In the genomic region with DNA sequence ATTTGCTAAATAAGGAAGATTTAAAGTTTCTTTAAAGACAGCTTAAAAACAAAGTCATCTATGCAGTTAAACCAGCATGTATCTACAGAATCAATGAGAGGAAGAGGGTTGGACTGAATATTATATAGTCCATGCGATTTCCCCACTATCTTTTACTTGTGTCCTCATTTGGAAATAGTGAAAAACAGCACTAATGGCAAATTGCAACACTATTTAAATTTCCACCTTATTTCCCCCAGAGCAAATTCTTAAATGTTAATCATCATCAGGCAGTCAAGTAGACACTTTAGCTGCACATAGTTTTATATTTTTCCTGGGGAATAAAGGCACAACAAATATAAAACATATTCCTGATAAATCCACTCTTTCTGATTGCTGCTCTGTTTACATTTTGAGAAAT, we compare ENCODE assay signal across 18 cellular contexts.
"Had no signal": no experiment of that assay in that cellular context is flagged by ENCODE, and none has a peak within 500 bp of the region (broad histone marks: within the 10 kb centered on the region; RNA-seq: fewer than 3 reads in every experiment).

No MANE protein-coding gene starts in this region.

- H3K4me1 ChIP-seq: right lobe of liver, thyroid gland had no signal

- DNase-seq: activated CD4-positive, alpha-beta T cell treated with anti-CD3 and anti-CD28 coated beads, Interleukin-2, amount 10 ng/mL, durations not matched to agents 24 days and 14 days; activated CD8-positive, alpha-beta T cell treated with anti-CD3 and anti-CD28 coated beads for 36 hours; activated naive CD4-positive, alpha-beta T cell; activated naive CD8-positive, alpha-beta T cell treated with anti-CD3 and anti-CD28 coated beads for 36 hours; activated T-cell treated with anti-CD3 and anti-CD28 coated beads, Interleukin-2, amount 50 U/mL, for 1 hour; amniotic stem cell; effector CD8-positive, alpha-beta T cell; left cardiac atrium; psoas muscle; right lobe of liver; stimulated activated CD4-positive, alpha-beta T cell treated with anti-CD3 and anti-CD28 coated beads, Interleukin-4, amount 100 ng/mL, for 4 hours; T-cell; T1000; thyroid gland had no signal

- H3K36me3 ChIP-seq: right lobe of liver, thyroid gland had no signal

- ATAC-seq: activated CD8-positive, alpha-beta T cell treated with anti-CD3 and anti-CD28 coated beads for 36 hours; activated T-helper 17 cell treated with anti-CD3 and anti-CD28 coated beads, Interleukin-2, amount 50 U/mL, for 72 hours; psoas muscle; right lobe of liver; stimulated activated memory B cell treated with anti-CD40 and anti-IgM and Interleukin-4, amounts not matched to agents 10 μg/mL and 1 μg/mL and 100 μg/mL, for 72 hours; T-cell had no signal

- H3K9me3 Mint-ChIP-seq: activated CD4-positive, alpha-beta T cell treated with anti-CD3 and anti-CD28 coated beads, Interleukin-2, amount 10 ng/mL, durations not matched to agents 24 days and 14 days; activated CD8-positive, alpha-beta T cell treated with anti-CD3 and anti-CD28 coated beads for 36 hours; activated naive CD8-positive, alpha-beta T cell treated with anti-CD3 and anti-CD28 coated beads for 36 hours; activated T-helper 17 cell treated with anti-CD3 and anti-CD28 coated beads, Interleukin-2, amount 50 U/mL, for 72 hours; neural crest cell; stimulated activated memory B cell treated with anti-CD40 and anti-IgM and Interleukin-4, amounts not matched to agents 10 μg/mL and 1 μg/mL and 100 μg/mL, for 72 hours; T-cell had no signal

- H3K9me3 ChIP-seq: psoas muscle, right lobe of liver, thyroid gland had no signal

- H3K4me3 Mint-ChIP-seq: activated CD4-positive, alpha-beta T cell treated with anti-CD3 and anti-CD28 coated beads, Interleukin-2, amount 10 ng/mL, durations not matched to agents 24 days and 14 days; activated CD8-positive, alpha-beta T cell treated with anti-CD3 and anti-CD28 coated beads for 36 hours; activated naive CD8-positive, alpha-beta T cell treated with anti-CD3 and anti-CD28 coated beads for 36 hours; activated T-helper 17 cell treated with anti-CD3 and anti-CD28 coated beads, Interleukin-2, amount 50 U/mL, for 72 hours; neural crest cell; stimulated activated memory B cell treated with anti-CD40 and anti-IgM and Interleukin-4, amounts not matched to agents 10 μg/mL and 1 μg/mL and 100 μg/mL, for 72 hours; T-cell had no signal

- H3K27ac Mint-ChIP-seq: activated CD4-positive, alpha-beta T cell treated with anti-CD3 and anti-CD28 coated beads, Interleukin-2, amount 10 ng/mL, durations not matched to agents 24 days and 14 days; activated CD8-positive, alpha-beta T cell treated with anti-CD3 and anti-CD28 coated beads for 36 hours; activated naive CD8-positive, alpha-beta T cell treated with anti-CD3 and anti-CD28 coated beads for 36 hours; activated T-helper 17 cell treated with anti-CD3 and anti-CD28 coated beads, Interleukin-2, amount 50 U/mL, for 72 hours; stimulated activated memory B cell treated with anti-CD40 and anti-IgM and Interleukin-4, amounts not matched to agents 10 μg/mL and 1 μg/mL and 100 μg/mL, for 72 hours; T-cell had no signal

- H3K27ac ChIP-seq: psoas muscle, right lobe of liver, thyroid gland had no signal

- H3K4me1 Mint-ChIP-seq: activated CD4-positive, alpha-beta T cell treated with anti-CD3 and anti-CD28 coated beads, Interleukin-2, amount 10 ng/mL, durations not matched to agents 24 days and 14 days; activated naive CD8-positive, alpha-beta T cell treated with anti-CD3 and anti-CD28 coated beads for 36 hours; activated T-helper 17 cell treated with anti-CD3 and anti-CD28 coated beads, Interleukin-2, amount 50 U/mL, for 72 hours; neural crest cell; stimulated activated memory B cell treated with anti-CD40 and anti-IgM and Interleukin-4, amounts not matched to agents 10 μg/mL and 1 μg/mL and 100 μg/mL, for 72 hours; T-cell had no signal

- H3K27me3 ChIP-seq: right lobe of liver, thyroid gland had no signal

- H3K36me3 Mint-ChIP-seq: activated naive CD8-positive, alpha-beta T cell treated with anti-CD3 and anti-CD28 coated beads for 36 hours; stimulated activated memory B cell treated with anti-CD40 and anti-IgM and Interleukin-4, amounts not matched to agents 10 μg/mL and 1 μg/mL and 100 μg/mL, for 72 hours; T-cell had no signal

- H3K27me3 Mint-ChIP-seq: activated CD8-positive, alpha-beta T cell treated with anti-CD3 and anti-CD28 coated beads for 36 hours; stimulated activated memory B cell treated with anti-CD40 and anti-IgM and Interleukin-4, amounts not matched to agents 10 μg/mL and 1 μg/mL and 100 μg/mL, for 72 hours had no signal

- H3K4me3 ChIP-seq: psoas muscle, right lobe of liver, smooth muscle cell, thyroid gland had no signal
